Comparison of ENCODE assay signal across 1 cellular context in the genomic region with DNA sequence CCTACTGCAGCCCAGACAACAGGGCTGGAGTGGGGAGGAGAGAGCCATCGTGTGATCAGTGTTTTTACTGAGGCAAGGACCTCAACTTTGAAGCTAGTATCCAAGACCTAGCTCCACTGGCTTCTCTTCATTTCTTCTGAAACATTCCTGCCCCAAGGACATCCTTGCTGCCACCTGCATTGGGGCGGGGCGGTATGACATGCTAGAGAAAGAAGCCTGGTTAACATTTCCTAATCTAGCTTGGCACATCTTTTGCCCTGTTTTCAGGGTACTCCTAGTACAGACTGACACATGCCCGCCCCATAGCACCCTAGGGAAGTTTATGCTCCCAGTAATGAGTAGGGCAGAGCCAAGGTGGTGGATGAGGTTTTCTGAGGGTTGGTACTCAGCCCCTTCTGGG.
TF ChIP-seq lines count a peak whose summit lies in the region.

No MANE protein-coding gene starts in this region.

TF ChIP-seq in H1, 55 proteins besides CTCF, POLR2A, EP300 and RAD21:
- TF ChIP-seq, protein P1, sequence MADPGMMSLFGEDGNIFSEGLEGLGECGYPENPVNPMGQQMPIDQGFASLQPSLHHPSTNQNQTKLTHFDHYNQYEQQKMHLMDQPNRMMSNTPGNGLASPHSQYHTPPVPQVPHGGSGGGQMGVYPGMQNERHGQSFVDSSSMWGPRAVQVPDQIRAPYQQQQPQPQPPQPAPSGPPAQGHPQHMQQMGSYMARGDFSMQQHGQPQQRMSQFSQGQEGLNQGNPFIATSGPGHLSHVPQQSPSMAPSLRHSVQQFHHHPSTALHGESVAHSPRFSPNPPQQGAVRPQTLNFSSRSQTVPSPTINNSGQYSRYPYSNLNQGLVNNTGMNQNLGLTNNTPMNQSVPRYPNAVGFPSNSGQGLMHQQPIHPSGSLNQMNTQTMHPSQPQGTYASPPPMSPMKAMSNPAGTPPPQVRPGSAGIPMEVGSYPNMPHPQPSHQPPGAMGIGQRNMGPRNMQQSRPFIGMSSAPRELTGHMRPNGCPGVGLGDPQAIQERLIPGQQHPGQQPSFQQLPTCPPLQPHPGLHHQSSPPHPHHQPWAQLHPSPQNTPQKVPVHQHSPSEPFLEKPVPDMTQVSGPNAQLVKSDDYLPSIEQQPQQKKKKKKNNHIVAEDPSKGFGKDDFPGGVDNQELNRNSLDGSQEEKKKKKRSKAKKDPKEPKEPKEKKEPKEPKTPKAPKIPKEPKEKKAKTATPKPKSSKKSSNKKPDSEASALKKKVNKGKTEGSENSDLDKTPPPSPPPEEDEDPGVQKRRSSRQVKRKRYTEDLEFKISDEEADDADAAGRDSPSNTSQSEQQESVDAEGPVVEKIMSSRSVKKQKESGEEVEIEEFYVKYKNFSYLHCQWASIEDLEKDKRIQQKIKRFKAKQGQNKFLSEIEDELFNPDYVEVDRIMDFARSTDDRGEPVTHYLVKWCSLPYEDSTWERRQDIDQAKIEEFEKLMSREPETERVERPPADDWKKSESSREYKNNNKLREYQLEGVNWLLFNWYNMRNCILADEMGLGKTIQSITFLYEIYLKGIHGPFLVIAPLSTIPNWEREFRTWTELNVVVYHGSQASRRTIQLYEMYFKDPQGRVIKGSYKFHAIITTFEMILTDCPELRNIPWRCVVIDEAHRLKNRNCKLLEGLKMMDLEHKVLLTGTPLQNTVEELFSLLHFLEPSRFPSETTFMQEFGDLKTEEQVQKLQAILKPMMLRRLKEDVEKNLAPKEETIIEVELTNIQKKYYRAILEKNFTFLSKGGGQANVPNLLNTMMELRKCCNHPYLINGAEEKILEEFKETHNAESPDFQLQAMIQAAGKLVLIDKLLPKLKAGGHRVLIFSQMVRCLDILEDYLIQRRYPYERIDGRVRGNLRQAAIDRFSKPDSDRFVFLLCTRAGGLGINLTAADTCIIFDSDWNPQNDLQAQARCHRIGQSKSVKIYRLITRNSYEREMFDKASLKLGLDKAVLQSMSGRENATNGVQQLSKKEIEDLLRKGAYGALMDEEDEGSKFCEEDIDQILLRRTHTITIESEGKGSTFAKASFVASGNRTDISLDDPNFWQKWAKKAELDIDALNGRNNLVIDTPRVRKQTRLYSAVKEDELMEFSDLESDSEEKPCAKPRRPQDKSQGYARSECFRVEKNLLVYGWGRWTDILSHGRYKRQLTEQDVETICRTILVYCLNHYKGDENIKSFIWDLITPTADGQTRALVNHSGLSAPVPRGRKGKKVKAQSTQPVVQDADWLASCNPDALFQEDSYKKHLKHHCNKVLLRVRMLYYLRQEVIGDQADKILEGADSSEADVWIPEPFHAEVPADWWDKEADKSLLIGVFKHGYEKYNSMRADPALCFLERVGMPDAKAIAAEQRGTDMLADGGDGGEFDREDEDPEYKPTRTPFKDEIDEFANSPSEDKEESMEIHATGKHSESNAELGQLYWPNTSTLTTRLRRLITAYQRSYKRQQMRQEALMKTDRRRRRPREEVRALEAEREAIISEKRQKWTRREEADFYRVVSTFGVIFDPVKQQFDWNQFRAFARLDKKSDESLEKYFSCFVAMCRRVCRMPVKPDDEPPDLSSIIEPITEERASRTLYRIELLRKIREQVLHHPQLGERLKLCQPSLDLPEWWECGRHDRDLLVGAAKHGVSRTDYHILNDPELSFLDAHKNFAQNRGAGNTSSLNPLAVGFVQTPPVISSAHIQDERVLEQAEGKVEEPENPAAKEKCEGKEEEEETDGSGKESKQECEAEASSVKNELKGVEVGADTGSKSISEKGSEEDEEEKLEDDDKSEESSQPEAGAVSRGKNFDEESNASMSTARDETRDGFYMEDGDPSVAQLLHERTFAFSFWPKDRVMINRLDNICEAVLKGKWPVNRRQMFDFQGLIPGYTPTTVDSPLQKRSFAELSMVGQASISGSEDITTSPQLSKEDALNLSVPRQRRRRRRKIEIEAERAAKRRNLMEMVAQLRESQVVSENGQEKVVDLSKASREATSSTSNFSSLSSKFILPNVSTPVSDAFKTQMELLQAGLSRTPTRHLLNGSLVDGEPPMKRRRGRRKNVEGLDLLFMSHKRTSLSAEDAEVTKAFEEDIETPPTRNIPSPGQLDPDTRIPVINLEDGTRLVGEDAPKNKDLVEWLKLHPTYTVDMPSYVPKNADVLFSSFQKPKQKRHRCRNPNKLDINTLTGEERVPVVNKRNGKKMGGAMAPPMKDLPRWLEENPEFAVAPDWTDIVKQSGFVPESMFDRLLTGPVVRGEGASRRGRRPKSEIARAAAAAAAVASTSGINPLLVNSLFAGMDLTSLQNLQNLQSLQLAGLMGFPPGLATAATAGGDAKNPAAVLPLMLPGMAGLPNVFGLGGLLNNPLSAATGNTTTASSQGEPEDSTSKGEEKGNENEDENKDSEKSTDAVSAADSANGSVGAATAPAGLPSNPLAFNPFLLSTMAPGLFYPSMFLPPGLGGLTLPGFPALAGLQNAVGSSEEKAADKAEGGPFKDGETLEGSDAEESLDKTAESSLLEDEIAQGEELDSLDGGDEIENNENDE (IDR thresholded peaks at IDR 0.05; ENCODE audit: insufficient replicate concordance, low read length), result no peak
- no peak for TF ChIP-seq EGR1 (IDR thresholded peaks at IDR 0.05; ENCODE audit: borderline replicate concordance, low read depth, low read length)
- no peak for TF ChIP-seq RNF2 (IDR thresholded peaks at IDR 0.05; ENCODE audit: borderline replicate concordance, low read depth, low read length, missing control alignments, poor library complexity, severe bottlenecking)
- TF ChIP-seq HDAC6 (IDR thresholded peaks at IDR 0.05; ENCODE audit: low read depth, low read length), result no peak
- TF ChIP-seq SRF (IDR thresholded peaks at IDR 0.05; ENCODE audit: low read depth, low read length), result no peak
- TF ChIP-seq SIX5 (IDR thresholded peaks at IDR 0.05; ENCODE audit: low read depth, low read length), result no peak
- no peak for TF ChIP-seq RFX5 (IDR thresholded peaks at IDR 0.05; ENCODE audit: borderline replicate concordance, low read depth, low read length)
- TF ChIP-seq SAP30 (IDR thresholded peaks at IDR 0.05; ENCODE audit: insufficient read depth, insufficient replicate concordance, low read length), result no peak
- no peak for TF ChIP-seq CHD1 (IDR thresholded peaks at IDR 0.05; ENCODE audit: low read depth, low read length)
- TF ChIP-seq, protein P2, sequence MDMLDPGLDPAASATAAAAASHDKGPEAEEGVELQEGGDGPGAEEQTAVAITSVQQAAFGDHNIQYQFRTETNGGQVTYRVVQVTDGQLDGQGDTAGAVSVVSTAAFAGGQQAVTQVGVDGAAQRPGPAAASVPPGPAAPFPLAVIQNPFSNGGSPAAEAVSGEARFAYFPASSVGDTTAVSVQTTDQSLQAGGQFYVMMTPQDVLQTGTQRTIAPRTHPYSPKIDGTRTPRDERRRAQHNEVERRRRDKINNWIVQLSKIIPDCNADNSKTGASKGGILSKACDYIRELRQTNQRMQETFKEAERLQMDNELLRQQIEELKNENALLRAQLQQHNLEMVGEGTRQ (IDR thresholded peaks at IDR 0.05; ENCODE audit: low read length), result no peak
- no peak for TF ChIP-seq ASH2L (IDR thresholded peaks at IDR 0.05; ENCODE audit: low read length)
- TF ChIP-seq POLR2AphosphoS5 (IDR thresholded peaks at IDR 0.05; ENCODE audit: low read depth, low read length), result no peak
- no peak for TF ChIP-seq PHF8 (conservative IDR thresholded peaks at IDR 0.05; ENCODE audit: low read depth, low read length)
- TF ChIP-seq SP2 (IDR thresholded peaks at IDR 0.05; ENCODE audit: low read length), result no peak
- no peak for TF ChIP-seq CHD2 (IDR thresholded peaks at IDR 0.05; ENCODE audit: low read length)
- TF ChIP-seq, protein P3, sequence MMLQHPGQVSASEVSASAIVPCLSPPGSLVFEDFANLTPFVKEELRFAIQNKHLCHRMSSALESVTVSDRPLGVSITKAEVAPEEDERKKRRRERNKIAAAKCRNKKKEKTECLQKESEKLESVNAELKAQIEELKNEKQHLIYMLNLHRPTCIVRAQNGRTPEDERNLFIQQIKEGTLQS (IDR thresholded peaks at IDR 0.05; ENCODE audit: insufficient read depth, low read depth, low read length), result no peak
